Comparison of ENCODE assay signal across 13 cellular contexts in genomic region chr20:891121-892080, GRCh38. TPM values are rescaled to one million over a fixed set of nuclear protein-coding genes. Genes with fewer than 3 reads are reported as not detected.
DNase-seq lines count a peak whose midpoint lies in the region; ATAC-seq and TF ChIP-seq lines count a peak whose summit lies in the region.
"Had no signal": no experiment of that assay in that cellular context is flagged by ENCODE, and none has a peak within 500 bp of the region (broad histone marks: within the 10 kb centered on the region; RNA-seq: fewer than 3 reads in every experiment).

No MANE protein-coding gene starts in this region.

- H3K27ac ChIP-seq in left ventricle myocardium inferior (replicated peaks) = peak overlapping the region; percentile 38
- H3K27ac ChIP-seq: breast epithelium had no signal

- peaks cover 19% of the 10 kb centered on the region for H3K4me1 ChIP-seq in left ventricle myocardium inferior
- H3K4me1 ChIP-seq: breast epithelium had no signal

- 0 out of 2 replicates have a peak, but pooled peaks cover 3% of the 10 kb centered on the region for H3K27me3 ChIP-seq in GM06990 (replicated peaks; ENCODE audit: control insufficient read depth, insufficient read depth, low read length)
- H3K27me3 ChIP-seq in left ventricle myocardium inferior (ENCODE audit: low read depth) = no peaks in the 10 kb centered on the region
- H3K27me3 ChIP-seq: breast epithelium had no signal

- no peak for ATAC-seq in GM21423 (IDR thresholded peaks at IDR 0.05; ENCODE audit: unreplicated experiment)

- peak; percentile 40 for DNase-seq in GM06990 (ENCODE audit: extremely low read depth, insufficient read length)
- peak; percentile 28 for DNase-seq in RPMI7951 (ENCODE audit: low read depth)
- DNase-seq in left ventricle myocardium inferior = peak; percentile 67
- peak; percentile 17 for DNase-seq in putamen (ENCODE audit: low spot score)
- no peak for DNase-seq in epidermal melanocyte (ENCODE audit: insufficient read length, low spot score)
- DNase-seq in SW480 (ENCODE audit: low spot score) = no peak
- DNase-seq in NCI-H1436 (lab: John Stamatoyannopoulos, UW) = no peak
- DNase-seq: activated CD4-positive, alpha-beta T cell treated with anti-CD3 and anti-CD28 coated beads, Interleukin-2, amount 10 ng/mL, durations not matched to agents 24 days and 14 days; Calu3; foreskin fibroblast; KG1 had no signal

- intact Hi-C loops in left ventricle myocardium inferior (cut with micrococcal nuclease) = no loop called here

- H3K4me3 ChIP-seq in GM06990 (replicated peaks; ENCODE audit: low read depth, low read length) (no peak overlapping the region), left ventricle myocardium inferior (no peak overlapping the region)

- no peaks in the 10 kb centered on the region for H3K9me3 ChIP-seq in left ventricle myocardium inferior (replicated peaks)
- H3K9me3 ChIP-seq: breast epithelium had no signal

- TF ChIP-seq CTCF in GM06990 (IDR thresholded peaks at IDR 0.05; ENCODE audit: insufficient read depth, low read length, poor library complexity, severe bottlenecking) = no peak
- TF ChIP-seq CTCF in left ventricle myocardium inferior (IDR thresholded peaks at IDR 0.05; ENCODE audit: borderline replicate concordance) = no peak

- H3K36me3 ChIP-seq in GM06990 (ENCODE audit: control insufficient read depth, insufficient read depth, low read length) (no peaks in the 10 kb centered on the region), left ventricle myocardium inferior (no peaks in the 10 kb centered on the region)
- H3K36me3 ChIP-seq: breast epithelium had no signal

RNA-seq across cellular contexts. Expression of gene ANGPT4, which starts 24.7 kb away (rescaled TPM):
- total RNA-seq in RPMI7951 (2014; rRNA removed; shearing (Covaris generic)) = not detected in 2 replicates
- 0.05 TPM for total RNA-seq in left ventricle myocardium inferior
- total RNA-seq: activated CD4-positive, alpha-beta T cell treated with anti-CD3 and anti-CD28 coated beads, Interleukin-2, amount 10 ng/mL, durations not matched to agents 24 days and 14 days; Calu3 had no signal

RNA-seq across cellular contexts. Expression of gene FAM110A, which starts 57.9 kb away (rescaled TPM):
- 10.3 and 12.6 TPM in 2 replicates for total RNA-seq in RPMI7951 (2014; rRNA removed; shearing (Covaris generic))
- total RNA-seq in left ventricle myocardium inferior = 2.0 TPM

Comparison
In these comparisons a context has a peak if more than half of its experiments do, and no peak if none do; other contexts are left out.
1. DNase-seq: peak in GM06990 (single experiment), RPMI7951 (single experiment), left ventricle myocardium inferior (single experiment) and putamen (single experiment); none in epidermal melanocyte (single experiment), SW480 (single experiment) and NCI-H1436 (single experiment).